ENCODE assay signal across 8 cellular contexts in genomic region chr12:108568653-108569154, GRCh38.
DNase-seq lines count a peak whose midpoint lies in the region; ATAC-seq and TF ChIP-seq lines count a peak whose summit lies in the region.

No MANE protein-coding gene starts in this region.

- DNase-seq in effector CD8-positive, alpha-beta T cell (lab: John Stamatoyannopoulos, UW), result peak; percentile 23
- peak; percentile 57 for DNase-seq in stimulated activated naive CD8-positive, alpha-beta T cell treated with anti-CD3 and anti-CD28 coated beads, Interleukin-15, Interleukin-2, amounts not matched to agents 100 U/mL and 50 U/mL, for 24 hours
- DNase-seq in medulla oblongata (ENCODE audit: extremely low spot score) (no peak), NCI-H446 (lab: John Stamatoyannopoulos, UW) (no peak), GM19240 (ENCODE audit: insufficient read length, low spot score) (no peak)

- peak overlapping the region; percentile 66 for H3K27ac ChIP-seq in VCaP

- ATAC-seq in GM19035 (IDR thresholded peaks at IDR 0.05; ENCODE audit: unreplicated experiment), result peak; percentile 71
- ATAC-seq in HG03097 (IDR thresholded peaks at IDR 0.05; ENCODE audit: low FRiP score, unreplicated experiment), result peak; percentile 63
- ATAC-seq in stimulated activated naive CD8-positive, alpha-beta T cell treated with anti-CD3 and anti-CD28 coated beads, Interleukin-15, Interleukin-2, amounts not matched to agents 100 U/mL and 50 U/mL, for 24 hours, result peak; percentile 90

- no peak for TF ChIP-seq CTCF in VCaP (conservative IDR thresholded peaks at IDR 0.05)

Comparison
In these comparisons a context has a peak if more than half of its experiments do, and no peak if none do; other contexts are left out.
1. DNase-seq: peak in effector CD8-positive, alpha-beta T cell (single experiment) and stimulated activated naive CD8-positive, alpha-beta T cell treated with anti-CD3 and anti-CD28 coated beads, Interleukin-15, Interleukin-2, amounts not matched to agents 100 U/mL and 50 U/mL, for 24 hours (single experiment); none in medulla oblongata (single experiment), NCI-H446 (0 of 2) and GM19240 (single experiment).
2. Peak in every context shown above with its lines, with median percentiles within 50 percentile points of each other: ATAC-seq.